ENCODE assay signal across 26 cellular contexts in the genomic region with DNA sequence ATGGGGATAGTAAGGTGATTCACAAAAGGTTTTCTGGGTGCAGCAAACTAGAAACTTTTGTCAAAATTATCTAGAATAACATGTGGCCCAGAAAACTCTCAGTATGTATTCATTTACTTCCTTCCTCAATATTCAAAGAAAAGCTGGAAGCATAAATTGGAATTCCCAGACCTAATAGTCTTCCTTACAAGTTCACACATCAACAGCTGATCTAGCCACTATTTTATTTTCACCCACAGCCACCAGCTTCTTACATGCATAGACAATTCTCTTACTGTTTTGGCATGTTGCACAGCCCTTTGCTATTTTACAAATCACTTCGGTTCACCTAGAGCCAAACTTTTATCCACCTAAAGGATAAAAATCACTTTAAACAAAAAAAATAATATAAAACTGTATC.
DNase-seq lines count a peak whose midpoint lies in the region; ATAC-seq, FAIRE-seq and TF ChIP-seq lines count a peak whose summit lies in the region.
"Had no signal": no experiment of that assay in that cellular context is flagged by ENCODE, and none has a peak within 500 bp of the region (broad histone marks: within the 10 kb centered on the region; RNA-seq: fewer than 3 reads in every experiment).

No MANE protein-coding gene starts in this region.

- intact Hi-C loops in IMR-90 (cut with micrococcal nuclease): no loop called here
- intact Hi-C loops in Caco-2 (cut with micrococcal nuclease; ENCODE audit: unreplicated experiment): no loop called here
- intact Hi-C loops in left ventricle myocardium superior (cut with micrococcal nuclease): no loop called here

- H3K23ac ChIP-seq in IMR-90 (ENCODE audit: low read depth, low read length) (no peak overlapping the region; the same call in 1 of the 2 replicates), mesenchymal stem cell (ENCODE audit: low read length in 2 of 2) (no peak overlapping the region)

- TF ChIP-seq EP300 in A549 (IDR thresholded peaks at IDR 0.05): no peak

- H2BK5ac ChIP-seq in IMR-90 (ENCODE audit: low read depth, low read length, poor library complexity, severe bottlenecking) (peak overlapping the region; percentile 98), mesenchymal stem cell (ENCODE audit: low read depth, low read length, poor library complexity, severe bottlenecking) (peak overlapping the region; percentile 79)

- H3K27ac ChIP-seq in A549 (peak overlapping the region; percentile 29 to 40; a peak in 3 of 6 replicates), IMR-90 (ENCODE audit: insufficient read depth, low read length) (no peak overlapping the region), mesenchymal stem cell (ENCODE audit: low read length, poor library complexity, severe bottlenecking) (peak overlapping the region; percentile 96)

- no peak overlapping the region for H3K4me3 Mint-ChIP-seq in Caco-2 (ENCODE audit: unreplicated experiment)
- H3K4me3 Mint-ChIP-seq: activated naive CD4-positive, alpha-beta T cell treated with anti-CD3 and anti-CD28 coated beads, Interleukin-2, amount 10 ng/mL, durations not matched to agents 7 days and 5 days; CD4-positive, alpha-beta memory T cell; stimulated activated naive CD8-positive, alpha-beta T cell treated with anti-CD3 and anti-CD28 coated beads, Interleukin-15, amount 100 ng/mL, for 72 hours had no signal

- H2BK12ac ChIP-seq in mesenchymal stem cell (ENCODE audit: low read length in 2 of 2): no peak overlapping the region

- TF ChIP-seq CTCF in A549 (IDR thresholded peaks at IDR 0.05) (no peak), IMR-90 (conservative IDR thresholded peaks at IDR 0.05; ENCODE audit: low read depth, low read length) (no peak), cardiac fibroblast (IDR thresholded peaks at IDR 0.05; ENCODE audit: low read depth, low read length) (no peak), Caco-2 (IDR thresholded peaks at IDR 0.05; ENCODE audit: insufficient read depth in 1 of 2, low read depth in 1 of 2, low read length in 1 of 2, severe bottlenecking in 1 of 2, unreplicated experiment in 1 of 2) (no peak), GM13977 (IDR thresholded peaks at IDR 0.05; ENCODE audit: extremely low read depth, insufficient read depth, missing control alignments) (no peak)

- CTCF ChIA-PET in A549 (lab: Yijun Ruan, JAX): interaction anchor here (0.8 kb wide), 1 partner anchor 335 kb away, joined by 3 read pairs; no protein-coding TSS in a partner anchor
- CTCF ChIA-PET in IMR-90 (lab: Yijun Ruan, JAX): no interaction called here
- CTCF ChIA-PET in Caco-2 (lab: Charles Lee): no interaction called here

- no peak overlapping the region for H3K14ac ChIP-seq in IMR-90 (replicated peaks; ENCODE audit: low read depth, low read length)
- H3K14ac ChIP-seq in mesenchymal stem cell (ENCODE audit: low read length in 2 of 2): no peak overlapping the region

- H3K79me1 ChIP-seq in IMR-90 (ENCODE audit: low read depth in 1 of 2, low read length in 2 of 2) (no peaks in the 10 kb centered on the region), mesenchymal stem cell (replicated peaks; ENCODE audit: low read length, poor library complexity, severe bottlenecking) (no peaks in the 10 kb centered on the region)

- H4K20me1 ChIP-seq in IMR-90 (ENCODE audit: insufficient read depth, low read length): no peaks in the 10 kb centered on the region

- H2BK15ac ChIP-seq in IMR-90 (ENCODE audit: low read depth, low read length): 0 out of 3 replicates have a peak overlapping the region, but pooled peaks have one; percentile 18
- H2BK15ac ChIP-seq in mesenchymal stem cell (ENCODE audit: low read depth, poor library complexity, severe bottlenecking): no peak overlapping the region

- H3K27me3 ChIP-seq in IMR-90 (ENCODE audit: control insufficient read depth, insufficient read depth, low read length): no peaks in the 10 kb centered on the region
- no peaks in the 10 kb centered on the region for H3K27me3 ChIP-seq in mesenchymal stem cell (ENCODE audit: control insufficient read depth in 1 of 2, insufficient read depth in 1 of 2, low read length in 2 of 2)
- H3K27me3 ChIP-seq in Caco-2 (replicated peaks; ENCODE audit: control insufficient read depth, insufficient read depth, low read length): no peaks in the 10 kb centered on the region
- H3K27me3 ChIP-seq: SJCRH30 had no signal

- H4K5ac ChIP-seq in IMR-90 (ENCODE audit: low read depth, low read length): peak overlapping the region; percentile 80; the same call in 1 of the 2 replicates

- TF ChIP-seq RAD21 in A549 (conservative IDR thresholded peaks at IDR 0.05 in 1 of 2, IDR thresholded peaks at IDR 0.05 in 1 of 2) (no peak), IMR-90 (IDR thresholded peaks at IDR 0.05; ENCODE audit: low read length) (no peak)

- 58% methylated on average over 1 of the region's 1 CpG for WGBS in A549 (ENCODE audit: missing lambda C conversion rate)
- WGBS in IMR-90 (ENCODE audit: extremely low coverage in 2 of 2, insufficient read length in 1 of 2), 2 experiments: no CpG with 5 or more reads among the region's 1 CpG
- 61% methylated on average over 1 of the region's 1 CpG for WGBS in mesenchymal stem cell

- dilution Hi-C loops in IMR-90 (cut with HindIII; ENCODE audit: low sequenced_read_pairs, unreplicated experiment): no loop called here

- H3K27me3 Mint-ChIP-seq in Caco-2 (ENCODE audit: insufficient read depth, unreplicated experiment): peaks cover 3% of the 10 kb centered on the region
- H3K27me3 Mint-ChIP-seq: activated naive CD4-positive, alpha-beta T cell treated with anti-CD3 and anti-CD28 coated beads, Interleukin-2, amount 10 ng/mL, durations not matched to agents 7 days and 5 days had no signal

- H3K4me1 Mint-ChIP-seq in Caco-2 (ENCODE audit: low read depth, unreplicated experiment): no peaks in the 10 kb centered on the region
- H3K4me1 Mint-ChIP-seq: activated naive CD4-positive, alpha-beta T cell treated with anti-CD3 and anti-CD28 coated beads, Interleukin-2, amount 10 ng/mL, durations not matched to agents 7 days and 5 days; CD4-positive, alpha-beta memory T cell; stimulated activated naive CD8-positive, alpha-beta T cell treated with anti-CD3 and anti-CD28 coated beads, Interleukin-15, amount 100 ng/mL, for 72 hours had no signal

- H3K9ac ChIP-seq in IMR-90 (ENCODE audit: low read depth, low read length) (no peak overlapping the region), mesenchymal stem cell (ENCODE audit: low read length) (peak overlapping the region; percentile 89)

- H3K4me3 ChIP-seq in A549 (no peak overlapping the region), IMR-90 (ENCODE audit: insufficient read depth, low read depth, low read length) (no peak overlapping the region), cardiac fibroblast (replicated peaks in 1 of 2; ENCODE audit: low read depth in 2 of 2, low read length in 2 of 2) (no peak overlapping the region), mesenchymal stem cell (ENCODE audit: insufficient read depth in 1 of 2, low read depth in 1 of 2, low read length in 2 of 2) (no peak overlapping the region), Caco-2 (ENCODE audit: low read depth, low read length) (no peak overlapping the region)
- H3K4me3 ChIP-seq: K562, SJCRH30, skin epidermis had no signal

- H2BK20ac ChIP-seq in IMR-90 (ENCODE audit: low read depth, low read length): peak overlapping the region; percentile 87

- H3K36me3 Mint-ChIP-seq in Caco-2 (ENCODE audit: insufficient read depth, unreplicated experiment): no peaks in the 10 kb centered on the region
- H3K36me3 Mint-ChIP-seq: activated naive CD4-positive, alpha-beta T cell treated with anti-CD3 and anti-CD28 coated beads, Interleukin-2, amount 10 ng/mL, durations not matched to agents 7 days and 5 days; CD4-positive, alpha-beta memory T cell had no signal

- BruUV-seq in IMR-90 (replicated peaks; lab: Mats Ljungman, UMichigan) (no TSS peak), Caco-2 (replicated peaks; lab: Mats Ljungman, UMichigan) (no TSS peak)

- H3K9me3 Mint-ChIP-seq in Caco-2 (ENCODE audit: unreplicated experiment): no peaks in the 10 kb centered on the region
- H3K9me3 Mint-ChIP-seq: activated naive CD4-positive, alpha-beta T cell treated with anti-CD3 and anti-CD28 coated beads, Interleukin-2, amount 10 ng/mL, durations not matched to agents 7 days and 5 days; CD4-positive, alpha-beta memory T cell; stimulated activated naive CD8-positive, alpha-beta T cell treated with anti-CD3 and anti-CD28 coated beads, Interleukin-15, amount 100 ng/mL, for 72 hours had no signal

- no peaks in the 10 kb centered on the region for H3K9me1 ChIP-seq in IMR-90 (ENCODE audit: insufficient read depth, low read length)

- no peak for ATAC-seq in A549
- no peak for ATAC-seq in IMR-90 (ENCODE audit: low read depth)
- no peak for ATAC-seq in left ventricle myocardium superior
- no peak for ATAC-seq in HG03139 (IDR thresholded peaks at IDR 0.05; ENCODE audit: unreplicated experiment)
- ATAC-seq: K562; stimulated activated naive CD8-positive, alpha-beta T cell treated with anti-CD3 and anti-CD28 coated beads, Interleukin-15, amount 100 ng/mL, for 72 hours had no signal

- H4K8ac ChIP-seq in IMR-90 (ENCODE audit: low read depth in 2 of 2, low read length in 2 of 2) (peak overlapping the region; percentile 89 to 92), mesenchymal stem cell (ENCODE audit: low read length) (no peak overlapping the region)

- peak overlapping the region; percentile 91 for H3K56ac ChIP-seq in IMR-90 (ENCODE audit: extremely low read depth, insufficient read depth, low read length)

- no peak for FAIRE-seq in A549 (lab: Jason Lieb, UNC)
- FAIRE-seq: G401.6, K562, kidney had no signal

- H4K91ac ChIP-seq in IMR-90 (ENCODE audit: insufficient read depth, low read depth, low read length) (peak overlapping the region; percentile 73), mesenchymal stem cell (ENCODE audit: low read length) (no peak overlapping the region)

- H2AK5ac ChIP-seq in IMR-90 (ENCODE audit: low read depth, low read length) (peak overlapping the region; percentile 75; the same call in 1 of the 2 replicates), mesenchymal stem cell (ENCODE audit: low read length, severe bottlenecking) (no peak overlapping the region)

- H3K36me3 ChIP-seq in IMR-90 (ENCODE audit: control insufficient read depth, insufficient read depth, low read length) (no peaks in the 10 kb centered on the region), mesenchymal stem cell (ENCODE audit: control insufficient read depth in 1 of 2, insufficient read depth in 2 of 2, low read depth in 1 of 2, low read length in 2 of 2) (no peaks in the 10 kb centered on the region), Caco-2 (ENCODE audit: control insufficient read depth, insufficient read depth, low read length) (no peaks in the 10 kb centered on the region)
- H3K36me3 ChIP-seq: SJCRH30 had no signal

- no peak overlapping the region for H2AK9ac ChIP-seq in IMR-90 (replicated peaks; ENCODE audit: low read depth, low read length, poor library complexity)

- H3K4me1 ChIP-seq in A549 (peaks cover 15% of the 10 kb centered on the region), IMR-90 (ENCODE audit: control insufficient read depth, insufficient read depth, low read length) (peaks cover 8% of the 10 kb centered on the region; the same call in 1 of the 2 replicates), mesenchymal stem cell (ENCODE audit: control insufficient read depth, insufficient read depth, low read depth, low read length) (no peaks in the 10 kb centered on the region), Caco-2 (no peaks in the 10 kb centered on the region)
- H3K4me1 ChIP-seq: SJCRH30 had no signal

- in situ Hi-C loops in IMR-90 (cut with MboI; ENCODE audit: low sequenced_read_pairs): no loop called here
- in situ Hi-C loops in GM13977 (cut with MboI; ENCODE audit: low pct_unique_long_range_greater_than_20kb, low sequenced_read_pairs, unreplicated experiment): no loop called here

- H2AFZ ChIP-seq in IMR-90 (replicated peaks; ENCODE audit: low read length, poor library complexity) (no peak overlapping the region), mesenchymal stem cell (ENCODE audit: low read depth, low read length) (no peak overlapping the region)

- H3K18ac ChIP-seq in IMR-90 (ENCODE audit: low read depth, low read length) (peak overlapping the region; percentile 94; the same call in 1 of the 2 replicates), mesenchymal stem cell (ENCODE audit: low read depth in 1 of 2, low read length in 2 of 2) (no peak overlapping the region)

- peak overlapping the region; percentile 93 for H2BK120ac ChIP-seq in IMR-90 (ENCODE audit: low read depth, low read length)
- no peak overlapping the region for H2BK120ac ChIP-seq in mesenchymal stem cell (ENCODE audit: low read depth, low read length)

- H3K4me2 ChIP-seq in A549: no peak overlapping the region; the same call in 2 of the 3 replicates
- H3K4me2 ChIP-seq in IMR-90 (ENCODE audit: low read depth, low read length): no peak overlapping the region
- H3K4me2 ChIP-seq in mesenchymal stem cell (ENCODE audit: low read length, poor library complexity, severe bottlenecking): no peak overlapping the region

- H3K9me3 ChIP-seq in A549 (no peaks in the 10 kb centered on the region), IMR-90 (ENCODE audit: control insufficient read depth, insufficient read depth, low read length) (no peaks in the 10 kb centered on the region), mesenchymal stem cell (ENCODE audit: control insufficient read depth, low read length) (no peaks in the 10 kb centered on the region), Caco-2 (no peaks in the 10 kb centered on the region)
- H3K9me3 ChIP-seq: SJCRH30 had no signal

- TF ChIP-seq POLR2A in A549 (IDR thresholded peaks at IDR 0.05; ENCODE audit: low read length): no peak
- TF ChIP-seq POLR2A in IMR-90 (IDR thresholded peaks at IDR 0.05; ENCODE audit: low read depth, low read length): no peak

- POLR2A ChIA-PET in A549 (lab: Yijun Ruan, JAX): no interaction called here
- POLR2A ChIA-PET in IMR-90 (lab: Charles Lee; ENCODE audit: unreplicated experiment): no interaction called here
- POLR2A ChIA-PET in Caco-2 (lab: Charles Lee): no interaction called here

- no peak overlapping the region for H3K27ac Mint-ChIP-seq in Caco-2 (ENCODE audit: unreplicated experiment)
- H3K27ac Mint-ChIP-seq: activated naive CD4-positive, alpha-beta T cell treated with anti-CD3 and anti-CD28 coated beads, Interleukin-2, amount 10 ng/mL, durations not matched to agents 7 days and 5 days; CD4-positive, alpha-beta memory T cell; stimulated activated naive CD8-positive, alpha-beta T cell treated with anti-CD3 and anti-CD28 coated beads, Interleukin-15, amount 100 ng/mL, for 72 hours had no signal

- H3K4ac ChIP-seq in IMR-90 (ENCODE audit: low read depth, low read length) (peak overlapping the region; percentile 42; the same call in 1 of the 2 replicates), mesenchymal stem cell (ENCODE audit: low read depth in 1 of 2, low read length in 2 of 2) (no peak overlapping the region)

- DNase-seq in A549 (ENCODE audit: low read depth in 1 of 2, low spot score in 1 of 2): no peak
- DNase-seq in IMR-90: no peak
- peak; percentile 6 to 10 for DNase-seq in cardiac fibroblast (ENCODE audit: low read depth in 2 of 2)
- no peak for DNase-seq in mesenchymal stem cell
- DNase-seq in Caco-2: no peak
- no peak for DNase-seq in GM13977 (ENCODE audit: low spot score)
- no peak for DNase-seq in left ventricle myocardium superior
- DNase-seq: activated CD4-positive, CD25-positive, alpha-beta regulatory T cell; activated naive CD4-positive, alpha-beta T cell treated with anti-CD3 and anti-CD28 coated beads, Interleukin-2, amount 10 ng/mL, durations not matched to agents 7 days and 5 days; caudate nucleus; CD4-positive, alpha-beta memory T cell; DMS153; glutamatergic neuron; kidney; MM.1S; NCI-H2081; NCI-H226; NCI-H69; SJCRH30; stimulated activated CD8-positive, alpha-beta memory T cell treated with anti-CD3 and anti-CD28 coated beads, Interleukin-4, amount 100 ng/mL, for 48 hours; stimulated activated naive CD8-positive, alpha-beta T cell treated with anti-CD3 and anti-CD28 coated beads, Interleukin-15, amount 100 ng/mL, for 72 hours; T-helper 1 cell had no signal

Comparison
In these comparisons a context has a peak if more than half of its experiments do, and no peak if none do; other contexts are left out.
1. DNase-seq: peak in cardiac fibroblast (2 of 2); none in A549 (0 of 2), IMR-90 (single experiment), mesenchymal stem cell (single experiment), Caco-2 (0 of 2), GM13977 (single experiment) and left ventricle myocardium superior (single experiment).